ENCODE assay signal across 8 cellular contexts in genomic region chr16:85986931-85987749, GRCh38.
DNase-seq lines count a peak whose midpoint lies in the region; ATAC-seq and TF ChIP-seq lines count a peak whose summit lies in the region.

No MANE protein-coding gene starts in this region.

- H3K27ac Mint-ChIP-seq in activated naive CD8-positive, alpha-beta T cell, result peak overlapping the region; percentile 30

- intact Hi-C loops in lower lobe of right lung (cut with DNase I) (loop anchor here (10.0 kb wide), 1 partner anchor 162 kb away; no protein-coding TSS in a partner anchor), thyroid gland (cut with DNase I) (loop anchor here (5.0 kb wide), 1 partner anchor 165 kb away; no protein-coding TSS in a partner anchor), tibial artery (cut with DNase I; ENCODE audit: low total_unique reads) (loop anchor here (10.0 kb wide), 1 partner anchor 162 kb away; no protein-coding TSS in a partner anchor)

- peak overlapping the region; percentile 29 for H3K4me3 ChIP-seq in GM12864 (ENCODE audit: low read depth, low read length)
- no peak overlapping the region for H3K4me3 ChIP-seq in NT2/D1 (ENCODE audit: insufficient read length, low read depth)
- no peak overlapping the region for H3K4me3 ChIP-seq in lower lobe of right lung
- H3K4me3 ChIP-seq in thyroid gland (replicated peaks in 1 of 3), result no peak overlapping the region
- H3K4me3 ChIP-seq in tibial artery, result no peak overlapping the region

- no peaks in the 10 kb centered on the region for H3K36me3 ChIP-seq in NT2/D1 (ENCODE audit: insufficient read depth, insufficient read length, low read length)
- H3K36me3 ChIP-seq in lower lobe of right lung, result no peaks in the 10 kb centered on the region
- H3K36me3 ChIP-seq in thyroid gland, result no peaks in the 10 kb centered on the region
- H3K36me3 ChIP-seq in tibial artery, result no peaks in the 10 kb centered on the region

- 69 to 73% methylated on average over 9 to 10 of the region's 12 CpGs for WGBS in thyroid gland, 2 donors

- no peaks in the 10 kb centered on the region for H3K9me3 ChIP-seq in NT2/D1 (ENCODE audit: insufficient read depth, low read length)
- H3K9me3 ChIP-seq in lower lobe of right lung, result no peaks in the 10 kb centered on the region
- no peaks in the 10 kb centered on the region for H3K9me3 ChIP-seq in thyroid gland
- no peaks in the 10 kb centered on the region for H3K9me3 ChIP-seq in tibial artery

- H3K27ac ChIP-seq in lower lobe of right lung (no peak overlapping the region), thyroid gland (no peak overlapping the region), tibial artery (no peak overlapping the region)

- H3K9ac ChIP-seq in NT2/D1 (ENCODE audit: insufficient read length, low read depth), result no peak overlapping the region

- DNase-seq in GM12864 (ENCODE audit: low read depth) (no peak), NT2/D1 (ENCODE audit: low read depth, low spot score) (peak; percentile 13), lower lobe of right lung (no peak), thyroid gland (no peak), LoVo (ENCODE audit: low spot score) (no peak), tibial artery (no peak)

- ATAC-seq in lower lobe of right lung (peak; percentile 31 to 55), GM19463 (IDR thresholded peaks at IDR 0.05; ENCODE audit: unreplicated experiment) (no peak)

- H3K36me3 Mint-ChIP-seq in activated naive CD8-positive, alpha-beta T cell, result no peaks in the 10 kb centered on the region

- no peaks in the 10 kb centered on the region for H3K27me3 Mint-ChIP-seq in activated naive CD8-positive, alpha-beta T cell

- H3K27me3 ChIP-seq in NT2/D1 (ENCODE audit: insufficient read depth, insufficient read length) (peaks cover 5% of the 10 kb centered on the region), lower lobe of right lung (ENCODE audit: low read depth) (peaks cover 18% of the 10 kb centered on the region), thyroid gland (no peaks in the 10 kb centered on the region), tibial artery (peaks cover 0 to 71% of the 10 kb centered on the region in 2 donors)

- H3K4me1 ChIP-seq in NT2/D1 (ENCODE audit: insufficient read depth, insufficient read length) (peaks cover 4% of the 10 kb centered on the region), lower lobe of right lung (peaks cover 36% of the 10 kb centered on the region), thyroid gland (peaks cover 0 to 10% of the 10 kb centered on the region in 2 donors), tibial artery (no peaks in the 10 kb centered on the region)

- peak; percentile 63 for TF ChIP-seq CTCF in GM12864 (IDR thresholded peaks at IDR 0.05; ENCODE audit: low read depth, low read length, missing control alignments)
- TF ChIP-seq CTCF in lower lobe of right lung (IDR thresholded peaks at IDR 0.05), result peak; percentile 57
- peak in 4 of 6 experiments; percentile 22 to 74 (median 36) for TF ChIP-seq CTCF in thyroid gland (IDR thresholded peaks at IDR 0.05)
- TF ChIP-seq CTCF in tibial artery (IDR thresholded peaks at IDR 0.05), result no peak

- H3K4me3 Mint-ChIP-seq in activated naive CD8-positive, alpha-beta T cell, result no peak overlapping the region

- no peak for TF ChIP-seq POLR2A in thyroid gland (IDR thresholded peaks at IDR 0.05)

- H3K9me3 Mint-ChIP-seq in activated naive CD8-positive, alpha-beta T cell (ENCODE audit: low read depth), result no peaks in the 10 kb centered on the region

- peaks cover 70% of the 10 kb centered on the region for H3K4me1 Mint-ChIP-seq in activated naive CD8-positive, alpha-beta T cell (ENCODE audit: low read depth)

Comparison
In these comparisons a context has a peak if more than half of its experiments do, and no peak if none do; other contexts are left out.
1. CTCF ChIP-seq: peak in GM12864 (single experiment), lower lobe of right lung (single experiment) and thyroid gland (4 of 6); none in tibial artery (0 of 2).